In genomic region chr19:40418040-40418439, GRCh38 we compare ENCODE assay signal across 18 cellular contexts. TPM values are rescaled to one million over a fixed set of nuclear protein-coding genes. Genes with fewer than 3 reads are reported as not detected.
DNase-seq lines count a peak whose midpoint lies in the region; ATAC-seq and TF ChIP-seq lines count a peak whose summit lies in the region.
"Had no signal": no experiment of that assay in that cellular context is flagged by ENCODE, and none has a peak within 500 bp of the region (broad histone marks: within the 10 kb centered on the region; RNA-seq: fewer than 3 reads in every experiment).

No MANE protein-coding gene starts in this region.

- no peak for TF ChIP-seq CTCF in lung (IDR thresholded peaks at IDR 0.05; ENCODE audit: control extremely low read depth, extremely low read depth)

- H3K27me3 Mint-ChIP-seq in activated CD4-positive, alpha-beta T cell treated with anti-CD3 and anti-CD28 coated beads, Interleukin-2, amount 10 ng/mL, durations not matched to agents 7 days and 5 days, result no peaks in the 10 kb centered on the region
- peaks cover 2% of the 10 kb centered on the region for H3K27me3 Mint-ChIP-seq in activated naive CD8-positive, alpha-beta T cell treated with anti-CD3 and anti-CD28 coated beads, Interleukin-2, amount 10 ng/mL, durations not matched to agents 7 days and 5 days
- no peaks in the 10 kb centered on the region for H3K27me3 Mint-ChIP-seq in stimulated activated memory B cell treated with anti-CD40 and anti-IgM and Interleukin-4, amounts not matched to agents 10 μg/mL and 1 μg/mL and 100 μg/mL, for 72 hours
- H3K27me3 Mint-ChIP-seq: effector memory CD8-positive, alpha-beta T cell had no signal

- peak overlapping the region; percentile 34 for H3K27ac Mint-ChIP-seq in activated CD4-positive, alpha-beta T cell treated with anti-CD3 and anti-CD28 coated beads, Interleukin-2, amount 10 ng/mL, durations not matched to agents 7 days and 5 days
- peak overlapping the region; percentile 27 for H3K27ac Mint-ChIP-seq in activated naive CD8-positive, alpha-beta T cell treated with anti-CD3 and anti-CD28 coated beads, Interleukin-2, amount 10 ng/mL, durations not matched to agents 7 days and 5 days
- H3K27ac Mint-ChIP-seq in stimulated activated memory B cell treated with anti-CD40 and anti-IgM and Interleukin-4, amounts not matched to agents 10 μg/mL and 1 μg/mL and 100 μg/mL, for 72 hours, result peak overlapping the region; percentile 51

- H3K4me1 ChIP-seq in lung (ENCODE audit: control insufficient read depth in 2 of 2, insufficient read depth in 2 of 2, low read length in 2 of 2), result peaks cover 2 to 20% of the 10 kb centered on the region in 2 donors

- no peaks in the 10 kb centered on the region for H3K9me3 ChIP-seq in lung (ENCODE audit: control insufficient read depth in 2 of 2, insufficient read depth in 1 of 2, low read length in 1 of 2)
- H3K9me3 ChIP-seq: HAP-1, testis had no signal

- peaks cover 5% of the 10 kb centered on the region for H3K36me3 Mint-ChIP-seq in activated CD4-positive, alpha-beta T cell treated with anti-CD3 and anti-CD28 coated beads, Interleukin-2, amount 10 ng/mL, durations not matched to agents 7 days and 5 days (ENCODE audit: low read depth)
- H3K36me3 Mint-ChIP-seq in activated naive CD8-positive, alpha-beta T cell treated with anti-CD3 and anti-CD28 coated beads, Interleukin-2, amount 10 ng/mL, durations not matched to agents 7 days and 5 days, result no peaks in the 10 kb centered on the region
- no peaks in the 10 kb centered on the region for H3K36me3 Mint-ChIP-seq in stimulated activated memory B cell treated with anti-CD40 and anti-IgM and Interleukin-4, amounts not matched to agents 10 μg/mL and 1 μg/mL and 100 μg/mL, for 72 hours

- no peak overlapping the region for H3K4me3 ChIP-seq in lung
- H3K4me3 ChIP-seq: HAP-1, skin epidermis, testis had no signal

- peaks cover 5 to 7% of the 10 kb centered on the region in 2 donors for H3K36me3 ChIP-seq in lung (ENCODE audit: control insufficient read depth in 2 of 2, insufficient read depth in 2 of 2, low read length in 2 of 2)
- H3K36me3 ChIP-seq: HAP-1 had no signal

- H3K27me3 ChIP-seq in lung (ENCODE audit: control insufficient read depth, insufficient read depth), result no peaks in the 10 kb centered on the region
- H3K27me3 ChIP-seq: testis had no signal

- DNase-seq in activated CD4-positive, alpha-beta T cell treated with anti-CD3 and anti-CD28 coated beads, Interleukin-2, amount 10 ng/mL, durations not matched to agents 7 days and 5 days, result no peak
- DNase-seq in activated CD4-positive, alpha-beta T cell treated with anti-CD3 and anti-CD28 coated beads for 1 hour, result no peak
- DNase-seq in activated naive CD8-positive, alpha-beta T cell treated with anti-CD3 and anti-CD28 coated beads, Interleukin-2, amount 10 ng/mL, durations not matched to agents 7 days and 5 days, result no peak
- DNase-seq in lung (ENCODE audit: low spot score), result no peak
- no peak for DNase-seq in NCI-H2029 treated with DMSO at 0.1 percent for 48 hours (lab: John Stamatoyannopoulos, UW)
- no peak for DNase-seq in NCI-H2081 treated with DMSO at 0.1 percent for 48 hours (lab: John Stamatoyannopoulos, UW)
- no peak for DNase-seq in effector CD4-positive, alpha-beta T cell
- DNase-seq: activated T-cell treated with anti-CD3 and anti-CD28 coated beads, Interleukin-2, amount 50 U/mL, for 48 hours; effector memory CD8-positive, alpha-beta T cell; Kasumi-1; NCI-H1930; testis had no signal

- peak overlapping the region; percentile 74 to 87 for H3K27ac ChIP-seq in lung (ENCODE audit: low read depth in 1 of 2, low read length in 1 of 2)

- ATAC-seq in activated naive CD8-positive, alpha-beta T cell treated with anti-CD3 and anti-CD28 coated beads, Interleukin-2, amount 10 ng/mL, durations not matched to agents 7 days and 5 days (ENCODE audit: low read depth), result no peak
- no peak for ATAC-seq in lung (ENCODE audit: insufficient read depth, low FRiP score)
- ATAC-seq in stimulated activated memory B cell treated with anti-CD40 and anti-IgM and Interleukin-4, amounts not matched to agents 10 μg/mL and 1 μg/mL and 100 μg/mL, for 72 hours, result no peak
- ATAC-seq: effector memory CD8-positive, alpha-beta T cell had no signal

- no peaks in the 10 kb centered on the region for H3K9me3 Mint-ChIP-seq in activated CD4-positive, alpha-beta T cell treated with anti-CD3 and anti-CD28 coated beads, Interleukin-2, amount 10 ng/mL, durations not matched to agents 7 days and 5 days
- H3K9me3 Mint-ChIP-seq in activated naive CD8-positive, alpha-beta T cell treated with anti-CD3 and anti-CD28 coated beads, Interleukin-2, amount 10 ng/mL, durations not matched to agents 7 days and 5 days, result no peaks in the 10 kb centered on the region
- H3K9me3 Mint-ChIP-seq in stimulated activated memory B cell treated with anti-CD40 and anti-IgM and Interleukin-4, amounts not matched to agents 10 μg/mL and 1 μg/mL and 100 μg/mL, for 72 hours, result no peaks in the 10 kb centered on the region
- H3K9me3 Mint-ChIP-seq: effector memory CD8-positive, alpha-beta T cell had no signal

- POLR2A ChIA-PET in activated CD4-positive, alpha-beta T cell treated with anti-CD3 and anti-CD28 coated beads, Interleukin-2, amount 10 ng/mL, durations not matched to agents 7 days and 5 days (lab: Charles Lee), result no interaction called here
- POLR2A ChIA-PET in activated naive CD8-positive, alpha-beta T cell treated with anti-CD3 and anti-CD28 coated beads, Interleukin-2, amount 10 ng/mL, durations not matched to agents 7 days and 5 days (lab: Charles Lee), result interaction anchor here (3.1 kb wide), 1 partner anchor 15 kb away, joined by 12 read pairs; no protein-coding TSS in a partner anchor

- 75 to 78% methylated on average over 3 of the region's 3 CpGs for WGBS in lung, 2 donors

- H3K4me1 Mint-ChIP-seq in activated CD4-positive, alpha-beta T cell treated with anti-CD3 and anti-CD28 coated beads, Interleukin-2, amount 10 ng/mL, durations not matched to agents 7 days and 5 days, result peaks cover 49% of the 10 kb centered on the region
- peaks cover 37% of the 10 kb centered on the region for H3K4me1 Mint-ChIP-seq in activated naive CD8-positive, alpha-beta T cell treated with anti-CD3 and anti-CD28 coated beads, Interleukin-2, amount 10 ng/mL, durations not matched to agents 7 days and 5 days
- peaks cover 19% of the 10 kb centered on the region for H3K4me1 Mint-ChIP-seq in stimulated activated memory B cell treated with anti-CD40 and anti-IgM and Interleukin-4, amounts not matched to agents 10 μg/mL and 1 μg/mL and 100 μg/mL, for 72 hours

- CTCF ChIA-PET in activated CD4-positive, alpha-beta T cell treated with anti-CD3 and anti-CD28 coated beads, Interleukin-2, amount 10 ng/mL, durations not matched to agents 7 days and 5 days (lab: Charles Lee), result interaction anchor here (1.1 to 1.5 kb wide), 2 partner anchors 8 to 48 kb away, joined by 3 to 4 read pairs; partner anchors contain the start of genes BLVRB and SERTAD1

- no peak overlapping the region for H3K4me3 Mint-ChIP-seq in activated CD4-positive, alpha-beta T cell treated with anti-CD3 and anti-CD28 coated beads, Interleukin-2, amount 10 ng/mL, durations not matched to agents 7 days and 5 days
- no peak overlapping the region for H3K4me3 Mint-ChIP-seq in activated naive CD8-positive, alpha-beta T cell treated with anti-CD3 and anti-CD28 coated beads, Interleukin-2, amount 10 ng/mL, durations not matched to agents 7 days and 5 days
- no peak overlapping the region for H3K4me3 Mint-ChIP-seq in stimulated activated memory B cell treated with anti-CD40 and anti-IgM and Interleukin-4, amounts not matched to agents 10 μg/mL and 1 μg/mL and 100 μg/mL, for 72 hours
- H3K4me3 Mint-ChIP-seq: effector memory CD8-positive, alpha-beta T cell had no signal

RNA-seq across cellular contexts. Expression of gene PRX, which starts 4.9 kb away (rescaled TPM):
- under 1 TPM; 0.75 to 0.94 TPM for total RNA-seq in activated CD4-positive, alpha-beta T cell treated with anti-CD3 and anti-CD28 coated beads, Interleukin-2, amount 10 ng/mL, durations not matched to agents 7 days and 5 days
- total RNA-seq in activated naive CD8-positive, alpha-beta T cell treated with anti-CD3 and anti-CD28 coated beads, Interleukin-2, amount 10 ng/mL, durations not matched to agents 7 days and 5 days, result 1 to 10 TPM; 2.3 to 2.5 TPM
- 10 to 100 TPM; 25.6 to 43.8 TPM for total RNA-seq in lung
- 10 to 100 TPM; 16.9 to 30.1 TPM for polyA plus RNA-seq in lung

RNA-seq across cellular contexts. Expression of gene SERTAD1, which starts 7.8 kb away (rescaled TPM):
- total RNA-seq in activated CD4-positive, alpha-beta T cell treated with anti-CD3 and anti-CD28 coated beads, Interleukin-2, amount 10 ng/mL, durations not matched to agents 7 days and 5 days, result 1 to 10 TPM; 6.2 to 9.7 TPM
- 1 to 10 TPM; 7.3 to 7.9 TPM for total RNA-seq in activated naive CD8-positive, alpha-beta T cell treated with anti-CD3 and anti-CD28 coated beads, Interleukin-2, amount 10 ng/mL, durations not matched to agents 7 days and 5 days
- total RNA-seq in lung, result 10 to 100 TPM; 10.8 to 25.1 TPM
- 10 to 100 TPM; 23.3 to 37.9 TPM for polyA plus RNA-seq in lung

RNA-seq across cellular contexts. Expression of gene SERTAD3, which starts 26.1 kb away (rescaled TPM):
- 10 to 100 TPM; 10.6 to 10.9 TPM for total RNA-seq in activated CD4-positive, alpha-beta T cell treated with anti-CD3 and anti-CD28 coated beads, Interleukin-2, amount 10 ng/mL, durations not matched to agents 7 days and 5 days
- 10 to 100 TPM; 12.9 to 13.5 TPM for total RNA-seq in activated naive CD8-positive, alpha-beta T cell treated with anti-CD3 and anti-CD28 coated beads, Interleukin-2, amount 10 ng/mL, durations not matched to agents 7 days and 5 days
- 10 to 100 TPM; 33.0 to 37.5 TPM for total RNA-seq in lung
- polyA plus RNA-seq in lung, result 10 to 100 TPM; 28.9 to 34.6 TPM

RNA-seq across cellular contexts. Expression of gene HIPK4, which starts 28.1 kb away (rescaled TPM):
- total RNA-seq in activated CD4-positive, alpha-beta T cell treated with anti-CD3 and anti-CD28 coated beads, Interleukin-2, amount 10 ng/mL, durations not matched to agents 7 days and 5 days, result not detected
- total RNA-seq in activated naive CD8-positive, alpha-beta T cell treated with anti-CD3 and anti-CD28 coated beads, Interleukin-2, amount 10 ng/mL, durations not matched to agents 7 days and 5 days, result under 1 TPM in 1 of 2 experiments, not detected in 1; 0.11 TPM
- total RNA-seq in lung, result under 1 TPM in 1 of 2 donors, not detected in 1; 0.43 TPM
- polyA plus RNA-seq in lung, result under 1 TPM; 0.10 to 0.22 TPM
- total RNA-seq: frontal cortex, kidney epithelial cell had no signal
- polyA plus RNA-seq: neural cell had no signal

RNA-seq across cellular contexts. Expression of gene BLVRB, which starts 47.5 kb away (rescaled TPM):
- total RNA-seq in activated CD4-positive, alpha-beta T cell treated with anti-CD3 and anti-CD28 coated beads, Interleukin-2, amount 10 ng/mL, durations not matched to agents 7 days and 5 days, result 10 to 100 TPM; 18.5 to 20.0 TPM
- 10 to 100 TPM; 20.4 to 21.5 TPM for total RNA-seq in activated naive CD8-positive, alpha-beta T cell treated with anti-CD3 and anti-CD28 coated beads, Interleukin-2, amount 10 ng/mL, durations not matched to agents 7 days and 5 days
- 100 to 1,000 TPM; 135 to 190 TPM for total RNA-seq in lung
- 100 to 1,000 TPM; 331 to 413 TPM for polyA plus RNA-seq in lung

Comparison
In these comparisons a context has a peak if more than half of its experiments do, and no peak if none do; other contexts are left out.
1. RNA of gene PRX, which starts 4.9 kb away (total RNA-seq): 25.6 to 43.8 TPM in lung; 2.3 to 2.5 TPM in activated naive CD8-positive, alpha-beta T cell treated with anti-CD3 and anti-CD28 coated beads, Interleukin-2, amount 10 ng/mL, durations not matched to agents 7 days and 5 days and 0.75 to 0.94 TPM in activated CD4-positive, alpha-beta T cell treated with anti-CD3 and anti-CD28 coated beads, Interleukin-2, amount 10 ng/mL, durations not matched to agents 7 days and 5 days; every median in the first group is over 4 times any median in the second.
2. Peak in every context shown above with its lines, with median percentiles within 50 percentile points of each other: H3K27ac Mint-ChIP-seq.